Comparison of ENCODE assay signal across 22 cellular contexts in genomic region chr17:15408803-15409202, GRCh38. TPM values are rescaled to one million over a fixed set of nuclear protein-coding genes. Genes with fewer than 3 reads are reported as not detected.
DNase-seq lines count a peak whose midpoint lies in the region; ATAC-seq, FAIRE-seq and TF ChIP-seq lines count a peak whose summit lies in the region.
"Had no signal": no experiment of that assay in that cellular context is flagged by ENCODE, and none has a peak within 500 bp of the region (broad histone marks: within the 10 kb centered on the region; RNA-seq: fewer than 3 reads in every experiment).

No MANE protein-coding gene starts in this region.

- H4K91ac ChIP-seq in H1 (replicated peaks; ENCODE audit: insufficient read length, low read length) = no peak overlapping the region

- 82 to 94% (median 91%) methylated on average over 3 of the region's 3 CpGs for WGBS in heart left ventricle, 4 donors
- WGBS in H1 (ENCODE audit: extremely low coverage in 1 of 2, insufficient coverage in 1 of 2, insufficient read length in 1 of 2, insufficient replicate concordance in 2 of 2, low coverage in 1 of 2, low lambda C conversion rate in 2 of 2, missing lambda C conversion rate in 1 of 2), 2 experiments = 86% methylated on average over 3 of the region's 3 CpGs; no CpG with 5 or more reads in 1 of the 2 experiments
- 90 to 93% methylated on average over 3 of the region's 3 CpGs for WGBS in upper lobe of left lung, 2 donors

- no peaks in the 10 kb centered on the region for H3K36me3 ChIP-seq in heart left ventricle
- H3K36me3 ChIP-seq in H1 (ENCODE audit: control insufficient read depth in 2 of 4, insufficient read depth in 4 of 4, low read length in 3 of 4) = no peaks in the 10 kb centered on the region
- H3K36me3 ChIP-seq in osteoblast (ENCODE audit: insufficient read depth, low read length) = no peaks in the 10 kb centered on the region
- no peaks in the 10 kb centered on the region for H3K36me3 ChIP-seq in upper lobe of left lung
- no peaks in the 10 kb centered on the region for H3K36me3 ChIP-seq in H7 (replicated peaks; ENCODE audit: control insufficient read depth, insufficient read depth, low read length)
- H3K36me3 ChIP-seq in Caco-2 (ENCODE audit: control insufficient read depth, insufficient read depth, low read length) = no peaks in the 10 kb centered on the region

- H3K9me3 ChIP-seq in heart left ventricle = no peaks in the 10 kb centered on the region
- H3K9me3 ChIP-seq in H1 (ENCODE audit: insufficient read depth in 2 of 2, low read depth in 1 of 2, low read length in 1 of 2) = no peaks in the 10 kb centered on the region
- H3K9me3 ChIP-seq in osteoblast (ENCODE audit: low read depth, low read length) = no peaks in the 10 kb centered on the region
- H3K9me3 ChIP-seq in upper lobe of left lung = no peaks in the 10 kb centered on the region
- no peaks in the 10 kb centered on the region for H3K9me3 ChIP-seq in Caco-2
- H3K9me3 ChIP-seq: SK-N-SH had no signal

- no peak overlapping the region for H3K9ac ChIP-seq in H1 (replicated peaks in 1 of 4; ENCODE audit: extremely low read depth in 1 of 4, low read depth in 3 of 4, low read length in 3 of 4)
- H3K9ac ChIP-seq: SK-N-SH had no signal

- TF ChIP-seq EP300 in H1 (IDR thresholded peaks at IDR 0.05; ENCODE audit: borderline replicate concordance in 1 of 2, low read depth in 2 of 2, low read length in 2 of 2) (no peak), upper lobe of left lung (IDR thresholded peaks at IDR 0.05) (no peak)

- TF ChIP-seq CTCF in heart left ventricle (IDR thresholded peaks at IDR 0.05) (no peak), H1 (IDR thresholded peaks at IDR 0.05; ENCODE audit: control extremely low read depth in 1 of 3, insufficient read depth in 1 of 3, low read depth in 1 of 3, low read length in 3 of 3) (peak in 1 of 3 experiments; percentile 36; a peak in 2 of 4 replicates), osteoblast (IDR thresholded peaks at IDR 0.05; ENCODE audit: extremely low read depth, low read depth, low read length) (no peak), upper lobe of left lung (IDR thresholded peaks at IDR 0.05) (no peak), Caco-2 (IDR thresholded peaks at IDR 0.05; ENCODE audit: insufficient read depth in 1 of 2, low read depth in 1 of 2, low read length in 1 of 2, severe bottlenecking in 1 of 2, unreplicated experiment in 1 of 2) (no peak)
- TF ChIP-seq CTCF in activated CD8-positive, alpha-beta T cell treated with anti-CD3 and anti-CD28 coated beads for 36 hours (IDR thresholded peaks at IDR 0.05) = no peak

- no peak overlapping the region for H2BK15ac ChIP-seq in H1 (ENCODE audit: low read length)

- H2BK12ac ChIP-seq in H1 (ENCODE audit: low read depth, low read length) = no peak overlapping the region

- no TSS peak for BruUV-seq in Caco-2 (replicated peaks; lab: Mats Ljungman, UMichigan)

- no peak overlapping the region for H3K56ac ChIP-seq in H1 (replicated peaks; ENCODE audit: insufficient read length, low read depth, low read length)

- H3K79me2 ChIP-seq in H1 (ENCODE audit: control insufficient read depth in 1 of 2, insufficient read depth in 2 of 2, low read length in 2 of 2) (no peaks in the 10 kb centered on the region), osteoblast (ENCODE audit: insufficient read depth, low read length) (no peaks in the 10 kb centered on the region)

- no peak overlapping the region for H3K4me3 Mint-ChIP-seq in activated CD8-positive, alpha-beta T cell treated with anti-CD3 and anti-CD28 coated beads for 36 hours
- H3K4me3 Mint-ChIP-seq in Caco-2 (ENCODE audit: unreplicated experiment) = no peak overlapping the region
- H3K4me3 Mint-ChIP-seq: activated T-helper 1 cell treated with anti-CD3 and anti-CD28 coated beads, Interleukin-12 subunit alpha, Interleukin-12 subunit beta, Interleukin-2, Interleukin-4 antibody, amounts not matched to agents 30 ng/mL and 10 ng/mL and 1 ng/mL, durations not matched to agents 14 hours and 24 hours and 36 hours; natural killer cell treated with Interleukin-12 subunit alpha and Interleukin-12 subunit beta and Interleukin-15 and Interleukin-18, amount 100 ng/mL, for 72 hours; stimulated activated naive B cell treated with anti-CD40 and anti-IgM and Interleukin-4, amounts not matched to agents 10 μg/mL and 1 μg/mL and 100 μg/mL, for 72 hours had no signal

- no peak for FAIRE-seq in H1 (lab: Jason Lieb, UNC)
- FAIRE-seq: colon, GM12892, TTC549 had no signal

- peak; percentile 35 to 51 for TF ChIP-seq RAD21 in H1 (IDR thresholded peaks at IDR 0.05 in 1 of 2, conservative IDR thresholded peaks at IDR 0.05 in 1 of 2; ENCODE audit: low read depth in 2 of 2, low read length in 2 of 2)

- H3K4me1 ChIP-seq in heart left ventricle = peaks cover 0 to 61% (median 12%) of the 10 kb centered on the region in 12 donors
- no peaks in the 10 kb centered on the region for H3K4me1 ChIP-seq in H1 (replicated peaks in 1 of 4; ENCODE audit: control insufficient read depth in 3 of 4, insufficient read depth in 4 of 4, low read length in 3 of 4)
- H3K4me1 ChIP-seq in osteoblast (ENCODE audit: insufficient read depth, low read length) = peaks cover 22% of the 10 kb centered on the region
- peaks cover 0 to 20% (median 9%) of the 10 kb centered on the region in 4 donors for H3K4me1 ChIP-seq in upper lobe of left lung
- H3K4me1 ChIP-seq in Caco-2 = no peaks in the 10 kb centered on the region

- no peak overlapping the region for H2BK5ac ChIP-seq in H1 (ENCODE audit: low read depth, low read length)

- POLR2A ChIA-PET in H1 (lab: Charles Lee; ENCODE audit: partially characterized antibody) = no interaction called here
- POLR2A ChIA-PET in activated CD8-positive, alpha-beta T cell treated with anti-CD3 and anti-CD28 coated beads for 36 hours (lab: Charles Lee) = no interaction called here
- POLR2A ChIA-PET in Caco-2 (lab: Charles Lee) = no interaction called here

- H3K4me2 ChIP-seq in H1 (ENCODE audit: insufficient read depth in 1 of 2, low read depth in 2 of 2, low read length in 2 of 2) = no peak overlapping the region
- peak overlapping the region; percentile 89 for H3K4me2 ChIP-seq in osteoblast (ENCODE audit: insufficient read depth, low read length)

- DNase-seq in heart left ventricle (no peak), left cardiac atrium (no peak), H1 (ENCODE audit: low read depth in 1 of 2, low spot score in 2 of 2) (no peak), osteoblast (ENCODE audit: insufficient read length, low spot score, missing footprints) (no peak), upper lobe of left lung (no peak), H7 (no peak), Caco-2 (no peak)
- no peak for DNase-seq in activated CD8-positive, alpha-beta T cell treated with anti-CD3 and anti-CD28 coated beads for 36 hours
- DNase-seq: activated CD4-positive, alpha-beta T cell treated with anti-CD3 and anti-CD28 coated beads, Interleukin-2, amount 50 U/mL, for 1 hour; amniotic stem cell; NCI-H1417; NCI-H2227 treated with DMSO at 0.1 percent for 48 hours; right cardiac atrium; SK-N-SH; stimulated activated naive B cell treated with anti-CD40 and anti-IgM and Interleukin-4, amounts not matched to agents 10 μg/mL and 1 μg/mL and 100 μg/mL, for 72 hours had no signal

- no peak overlapping the region for H4K8ac ChIP-seq in H1 (ENCODE audit: extremely low read depth, insufficient read depth, low read length)

- H3K14ac ChIP-seq in H1 (ENCODE audit: insufficient read length) = no peak overlapping the region

- H4K5ac ChIP-seq in H1 (ENCODE audit: insufficient read length, low read depth, low read length) = no peak overlapping the region

- H3K9me3 Mint-ChIP-seq in activated CD8-positive, alpha-beta T cell treated with anti-CD3 and anti-CD28 coated beads for 36 hours = no peaks in the 10 kb centered on the region
- H3K9me3 Mint-ChIP-seq in Caco-2 (ENCODE audit: unreplicated experiment) = no peaks in the 10 kb centered on the region
- H3K9me3 Mint-ChIP-seq: activated T-helper 1 cell treated with anti-CD3 and anti-CD28 coated beads, Interleukin-12 subunit alpha, Interleukin-12 subunit beta, Interleukin-2, Interleukin-4 antibody, amounts not matched to agents 30 ng/mL and 10 ng/mL and 1 ng/mL, durations not matched to agents 14 hours and 24 hours and 36 hours; natural killer cell treated with Interleukin-12 subunit alpha and Interleukin-12 subunit beta and Interleukin-15 and Interleukin-18, amount 100 ng/mL, for 72 hours; stimulated activated naive B cell treated with anti-CD40 and anti-IgM and Interleukin-4, amounts not matched to agents 10 μg/mL and 1 μg/mL and 100 μg/mL, for 72 hours had no signal

- TF ChIP-seq POLR2A in heart left ventricle (IDR thresholded peaks at IDR 0.05) (no peak), H1 (IDR thresholded peaks at IDR 0.05; ENCODE audit: control extremely low read depth in 1 of 2, low read depth in 2 of 2, low read length in 2 of 2) (no peak), upper lobe of left lung (IDR thresholded peaks at IDR 0.05) (no peak)

- H4K20me1 ChIP-seq in H1 (replicated peaks in 1 of 2; ENCODE audit: control insufficient read depth in 1 of 2, insufficient read depth in 2 of 2, low read length in 2 of 2) (no peaks in the 10 kb centered on the region), osteoblast (ENCODE audit: insufficient read depth, low read length) (no peaks in the 10 kb centered on the region)

- intact Hi-C loops in heart left ventricle (cut with DNase I) = no loop called here
- intact Hi-C loops in left cardiac atrium (cut with DNase I) = no loop called here
- intact Hi-C loops in activated CD8-positive, alpha-beta T cell treated with anti-CD3 and anti-CD28 coated beads for 36 hours (cut with micrococcal nuclease) = no loop called here
- intact Hi-C loops in Caco-2 (cut with micrococcal nuclease; ENCODE audit: unreplicated experiment) = no loop called here

- H3K79me1 ChIP-seq in H1 (ENCODE audit: low read depth, low read length) = no peaks in the 10 kb centered on the region

- no peak overlapping the region for H3K4ac ChIP-seq in H1 (replicated peaks; ENCODE audit: insufficient read length, low read depth, low read length)

- no peak overlapping the region for H2BK120ac ChIP-seq in H1 (replicated peaks; ENCODE audit: low read depth, low read length)

- H3K4me3 ChIP-seq in heart left ventricle (peak overlapping the region in 1 of 12 donors; percentile 43), H1 (ENCODE audit: extremely low read depth in 1 of 4, insufficient read depth in 2 of 4, low read depth in 3 of 4, low read length in 4 of 4) (no peak overlapping the region), osteoblast (ENCODE audit: insufficient read depth, low read length) (peak overlapping the region; percentile 57), upper lobe of left lung (no peak overlapping the region), H7 (ENCODE audit: insufficient read depth, low read depth, low read length) (no peak overlapping the region), Caco-2 (ENCODE audit: low read depth, low read length) (no peak overlapping the region)

- H3K27ac Mint-ChIP-seq in activated CD8-positive, alpha-beta T cell treated with anti-CD3 and anti-CD28 coated beads for 36 hours = no peak overlapping the region
- no peak overlapping the region for H3K27ac Mint-ChIP-seq in Caco-2 (ENCODE audit: unreplicated experiment)
- H3K27ac Mint-ChIP-seq: activated T-helper 1 cell treated with anti-CD3 and anti-CD28 coated beads, Interleukin-12 subunit alpha, Interleukin-12 subunit beta, Interleukin-2, Interleukin-4 antibody, amounts not matched to agents 30 ng/mL and 10 ng/mL and 1 ng/mL, durations not matched to agents 14 hours and 24 hours and 36 hours; natural killer cell treated with Interleukin-12 subunit alpha and Interleukin-12 subunit beta and Interleukin-15 and Interleukin-18, amount 100 ng/mL, for 72 hours; stimulated activated naive B cell treated with anti-CD40 and anti-IgM and Interleukin-4, amounts not matched to agents 10 μg/mL and 1 μg/mL and 100 μg/mL, for 72 hours had no signal

- no peak overlapping the region for H2BK20ac ChIP-seq in H1 (ENCODE audit: low read length)

- H2AFZ ChIP-seq in H1 (ENCODE audit: low read length) = no peak overlapping the region
- H2AFZ ChIP-seq in osteoblast (ENCODE audit: low read length) = no peak overlapping the region

- CTCF ChIA-PET in H1 (lab: Charles Lee; ENCODE audit: partially characterized antibody) = interaction anchor here (1.0 kb wide), 1 partner anchor 9 kb away, joined by 4 read pairs; no protein-coding TSS in a partner anchor
- CTCF ChIA-PET in activated CD8-positive, alpha-beta T cell treated with anti-CD3 and anti-CD28 coated beads for 36 hours (lab: Charles Lee) = interaction anchor here (1.1 kb wide), 1 partner anchor 12 kb away, joined by 3 read pairs; no protein-coding TSS in a partner anchor
- CTCF ChIA-PET in Caco-2 (lab: Charles Lee) = no interaction called here

- no peaks in the 10 kb centered on the region for H3K27me3 ChIP-seq in heart left ventricle
- no peaks in the 10 kb centered on the region for H3K27me3 ChIP-seq in H1 (replicated peaks in 1 of 4; ENCODE audit: control insufficient read depth in 3 of 4, extremely low read depth in 1 of 4, insufficient read depth in 3 of 4, low read length in 3 of 4)
- H3K27me3 ChIP-seq in osteoblast (ENCODE audit: insufficient read depth, low read length) = no peaks in the 10 kb centered on the region
- H3K27me3 ChIP-seq in upper lobe of left lung = no peaks in the 10 kb centered on the region
- no peaks in the 10 kb centered on the region for H3K27me3 ChIP-seq in H7 (ENCODE audit: control insufficient read depth, insufficient read depth, low read length)
- no peaks in the 10 kb centered on the region for H3K27me3 ChIP-seq in Caco-2 (replicated peaks; ENCODE audit: control insufficient read depth, insufficient read depth, low read length)

- H3K36me3 Mint-ChIP-seq in activated CD8-positive, alpha-beta T cell treated with anti-CD3 and anti-CD28 coated beads for 36 hours (ENCODE audit: low read depth) = no peaks in the 10 kb centered on the region
- no peaks in the 10 kb centered on the region for H3K36me3 Mint-ChIP-seq in Caco-2 (ENCODE audit: insufficient read depth, unreplicated experiment)
- H3K36me3 Mint-ChIP-seq: natural killer cell treated with Interleukin-12 subunit alpha and Interleukin-12 subunit beta and Interleukin-15 and Interleukin-18, amount 100 ng/mL, for 72 hours; stimulated activated naive B cell treated with anti-CD40 and anti-IgM and Interleukin-4, amounts not matched to agents 10 μg/mL and 1 μg/mL and 100 μg/mL, for 72 hours had no signal

- H3K23me2 ChIP-seq in H1 (ENCODE audit: low read depth, low read length) = no peaks in the 10 kb centered on the region

- H3K27ac ChIP-seq in heart left ventricle (peak overlapping the region in 10 of 12 donors; percentile 42 to 82 (median 79)), H1 (ENCODE audit: low read depth, low read length) (no peak overlapping the region), osteoblast (ENCODE audit: low read depth, low read length) (peak overlapping the region; percentile 96), upper lobe of left lung (peak overlapping the region; percentile 16 to 49 (median 42))
- H3K27ac ChIP-seq: epithelial cell of prostate had no signal

- H3K18ac ChIP-seq in H1 (ENCODE audit: extremely low read depth, low read length) = no peak overlapping the region

- H3K4me1 Mint-ChIP-seq in activated CD8-positive, alpha-beta T cell treated with anti-CD3 and anti-CD28 coated beads for 36 hours (ENCODE audit: low read depth) = no peaks in the 10 kb centered on the region
- H3K4me1 Mint-ChIP-seq in Caco-2 (ENCODE audit: low read depth, unreplicated experiment) = no peaks in the 10 kb centered on the region

- H3K27me3 Mint-ChIP-seq in activated CD8-positive, alpha-beta T cell treated with anti-CD3 and anti-CD28 coated beads for 36 hours = no peaks in the 10 kb centered on the region
- no peaks in the 10 kb centered on the region for H3K27me3 Mint-ChIP-seq in Caco-2 (ENCODE audit: insufficient read depth, unreplicated experiment)
- H3K27me3 Mint-ChIP-seq: natural killer cell treated with Interleukin-12 subunit alpha and Interleukin-12 subunit beta and Interleukin-15 and Interleukin-18, amount 100 ng/mL, for 72 hours; stimulated activated naive B cell treated with anti-CD40 and anti-IgM and Interleukin-4, amounts not matched to agents 10 μg/mL and 1 μg/mL and 100 μg/mL, for 72 hours had no signal

- no peak for ATAC-seq in heart left ventricle
- no peak for ATAC-seq in left cardiac atrium
- no peak for ATAC-seq in upper lobe of left lung (ENCODE audit: low FRiP score in 2 of 2)
- no peak for ATAC-seq in activated CD8-positive, alpha-beta T cell treated with anti-CD3 and anti-CD28 coated beads for 36 hours
- ATAC-seq: left lobe of liver; stimulated activated naive B cell treated with anti-CD40 and anti-IgM and Interleukin-4, amounts not matched to agents 10 μg/mL and 1 μg/mL and 100 μg/mL, for 72 hours had no signal

- H2AK5ac ChIP-seq in H1 (ENCODE audit: low read depth, low read length) = no peak overlapping the region

- H3K23ac ChIP-seq in H1 (ENCODE audit: insufficient read length) = no peak overlapping the region

RNA-seq across cellular contexts. Expression of gene CDRT4, which starts 58.6 kb away (rescaled TPM):
- total RNA-seq in heart left ventricle (1 to 10 TPM in 3 of 9 donors, under 1 TPM in 4, not detected in 2; 0.56 to 4.7 (median 0.96) TPM), left cardiac atrium (1 to 10 TPM; 1.7 to 4.9 TPM), osteoblast (2.7 and 3.3 TPM in 2 replicates), upper lobe of left lung (10 to 100 TPM in 2 of 6 donors, 1 to 10 TPM in 3, not detected in 1; 4.7 to 38.8 (median 5.8) TPM), Caco-2 (2022) (1.8 and 6.3 TPM in 2 replicates)
- polyA plus RNA-seq in heart left ventricle (1 to 10 TPM in 1 of 2 donors, under 1 TPM in 1; 0.12 to 1.9 TPM), H1 (2011; rRNA removed) (3.0 and 5.6 TPM in 2 replicates)
- total RNA-seq in H1 (2021; fragmentation: NEBNext Ultra II Directional; extraction: Animal tissue kit (Norgen Biotek cat#: 25700)) = 1.4 and 2.6 TPM in 2 replicates
- polyA plus RNA-seq in H1 (2011; cell fraction: cytosol; rRNA removed) = 3.0 TPM
- 21.9 TPM for polyA plus RNA-seq in H1 (2011; cell fraction: nucleus; rRNA removed)
- 0.42 to 3.4 TPM (median 2.2 TPM) in 4 replicates for polyA plus RNA-seq in H1 (2012, experiment 1 of 2)
- not detected for polyA plus RNA-seq in H1 (2012, experiment 2 of 2)
- 6.8 TPM for polyA plus RNA-seq in H1 (2013, experiment 1 of 2)
- 5.8 TPM for polyA plus RNA-seq in H1 (2013, experiment 2 of 2)
- polyA minus RNA-seq in H1 (2011; rRNA and poly(A)+ RNA removed) = 4.2 and 7.3 TPM in 2 replicates
- 4.4 TPM for polyA minus RNA-seq in H1 (2011; cell fraction: cytosol; rRNA and poly(A)+ RNA removed)
- polyA minus RNA-seq in H1 (2011; cell fraction: nucleus; rRNA and poly(A)+ RNA removed) = 13.8 TPM
- total RNA-seq in activated CD8-positive, alpha-beta T cell treated with anti-CD3 and anti-CD28 coated beads for 36 hours = 1 to 10 TPM; 3.6 to 3.7 TPM
- total RNA-seq in H7 (2014; rRNA removed; shearing (Covaris generic)) = 3.9 and 4.7 TPM in 2 replicates
